Comparison of ENCODE assay signal across 14 cellular contexts in the genomic region with DNA sequence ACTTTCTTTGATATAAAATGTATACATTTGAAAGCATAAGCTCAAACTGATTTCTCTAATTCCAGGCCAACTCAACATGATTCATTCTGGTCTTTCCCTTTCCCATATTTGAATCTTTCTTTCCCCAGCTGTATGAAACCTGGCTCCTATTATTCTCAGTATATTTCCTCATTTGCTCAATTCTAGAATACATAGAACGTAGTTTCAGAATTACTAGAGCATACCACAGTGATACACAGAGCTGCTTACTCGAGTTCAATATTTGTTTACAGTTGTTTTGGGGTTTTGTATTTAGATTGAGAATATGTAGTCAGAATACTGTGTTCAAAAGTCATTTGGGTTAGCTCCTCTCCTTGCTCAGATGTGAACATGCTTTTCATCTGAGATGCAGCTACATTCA. TPM values are rescaled to one million over a fixed set of nuclear protein-coding genes. Genes with fewer than 3 reads are reported as not detected.
DNase-seq lines count a peak whose midpoint lies in the region; ATAC-seq and TF ChIP-seq lines count a peak whose summit lies in the region.
"Had no signal": no experiment of that assay in that cellular context is flagged by ENCODE, and none has a peak within 500 bp of the region (broad histone marks: within the 10 kb centered on the region; RNA-seq: fewer than 3 reads in every experiment).

No MANE protein-coding gene starts in this region.

- H3K36me3 Mint-ChIP-seq in activated naive CD4-positive, alpha-beta T cell treated with anti-CD3 and anti-CD28 coated beads, Interleukin-2, amount 50 U/mL, for 72 hours = peaks cover 0 to 38% of the 10 kb centered on the region in 2 donors
- H3K36me3 Mint-ChIP-seq in GM23338 (ENCODE audit: low read depth) = peaks cover 17% of the 10 kb centered on the region

- DNase-seq in activated naive CD4-positive, alpha-beta T cell treated with anti-CD3 and anti-CD28 coated beads, Interleukin-2, amount 50 U/mL, for 72 hours (ENCODE audit: low spot score in 2 of 2) = no peak
- DNase-seq in activated naive CD4-positive, alpha-beta T cell (lab: John Stamatoyannopoulos, UW) = no peak
- DNase-seq in stimulated activated naive CD8-positive, alpha-beta T cell treated with anti-CD3 and anti-CD28 coated beads, Interleukin-15, amount 100 ng/mL, for 72 hours = no peak
- DNase-seq in GM23338 (ENCODE audit: low spot score) (no peak), Ammon's horn (ENCODE audit: low spot score) (no peak), HEK293T (ENCODE audit: extremely low spot score) (no peak)
- DNase-seq: activated CD4-positive, alpha-beta T cell treated with anti-CD3 and anti-CD28 coated beads for 4 hours; activated naive CD8-positive, alpha-beta T cell treated with anti-CD3 and anti-CD28 coated beads for 36 hours; DMS153 had no signal

- H3K9me2 ChIP-seq in GM23338 (ENCODE audit: insufficient read depth) = no peaks in the 10 kb centered on the region

- CTCF ChIA-PET in HEK293T (lab: Yijun Ruan, JAX) = no interaction called here

- no peaks in the 10 kb centered on the region for H3K27me3 Mint-ChIP-seq in stimulated activated naive CD8-positive, alpha-beta T cell treated with anti-CD3 and anti-CD28 coated beads, Interleukin-15, amount 100 ng/mL, for 72 hours
- H3K27me3 Mint-ChIP-seq in GM23338 (ENCODE audit: insufficient read depth, low read depth, poor library complexity) = peaks cover 4% of the 10 kb centered on the region
- H3K27me3 Mint-ChIP-seq: activated naive CD8-positive, alpha-beta T cell treated with anti-CD3 and anti-CD28 coated beads for 36 hours had no signal

- peaks cover 24% of the 10 kb centered on the region for H3K4me1 ChIP-seq in GM23338 (ENCODE audit: insufficient read depth)

- H3K4me1 Mint-ChIP-seq in stimulated activated naive CD8-positive, alpha-beta T cell treated with anti-CD3 and anti-CD28 coated beads, Interleukin-15, amount 100 ng/mL, for 72 hours = peaks cover 52% of the 10 kb centered on the region
- H3K4me1 Mint-ChIP-seq in GM23338 = peaks cover 25% of the 10 kb centered on the region

- POLR2A ChIA-PET in HEK293T (lab: Yijun Ruan, JAX) = no interaction called here

- no peaks in the 10 kb centered on the region for H3K9me3 Mint-ChIP-seq in activated naive CD4-positive, alpha-beta T cell treated with anti-CD3 and anti-CD28 coated beads, Interleukin-2, amount 50 U/mL, for 72 hours
- no peaks in the 10 kb centered on the region for H3K9me3 Mint-ChIP-seq in stimulated activated naive CD8-positive, alpha-beta T cell treated with anti-CD3 and anti-CD28 coated beads, Interleukin-15, amount 100 ng/mL, for 72 hours
- H3K9me3 Mint-ChIP-seq in GM23338 = no peaks in the 10 kb centered on the region
- H3K9me3 Mint-ChIP-seq: activated naive CD8-positive, alpha-beta T cell treated with anti-CD3 and anti-CD28 coated beads for 36 hours had no signal

- H3K36me3 ChIP-seq in GM23338 (ENCODE audit: insufficient read depth) = no peaks in the 10 kb centered on the region; the same call in 1 of the 2 replicates
- H3K36me3 ChIP-seq: thoracic aorta had no signal

- no peak overlapping the region for H3K4me3 ChIP-seq in GM23338
- H3K4me3 ChIP-seq: thoracic aorta had no signal

- no peak overlapping the region for H3K4me3 Mint-ChIP-seq in stimulated activated naive CD8-positive, alpha-beta T cell treated with anti-CD3 and anti-CD28 coated beads, Interleukin-15, amount 100 ng/mL, for 72 hours
- no peak overlapping the region for H3K4me3 Mint-ChIP-seq in GM23338
- H3K4me3 Mint-ChIP-seq: activated naive CD8-positive, alpha-beta T cell treated with anti-CD3 and anti-CD28 coated beads for 36 hours had no signal

- no peak overlapping the region for H3K4me2 ChIP-seq in GM23338

- no peaks in the 10 kb centered on the region for H3K27me3 ChIP-seq in GM23338 (ENCODE audit: insufficient read depth)

- TF ChIP-seq CTCF in GM23338 (conservative IDR thresholded peaks at IDR 0.05; ENCODE audit: low read depth in 2 of 2) = no peak

- peak; percentile 18 to 80 for ATAC-seq in activated naive CD4-positive, alpha-beta T cell treated with anti-CD3 and anti-CD28 coated beads, Interleukin-2, amount 50 U/mL, for 72 hours
- ATAC-seq in GM21723 (IDR thresholded peaks at IDR 0.05; ENCODE audit: unreplicated experiment) (peak; percentile 83), HG03159 (IDR thresholded peaks at IDR 0.05; ENCODE audit: unreplicated experiment) (peak; percentile 50), GM23338 (no peak)
- peak; percentile 59 for ATAC-seq in stimulated activated naive CD8-positive, alpha-beta T cell treated with anti-CD3 and anti-CD28 coated beads, Interleukin-15, amount 100 ng/mL, for 72 hours
- ATAC-seq: SK-N-SH treated with all-trans-retinoic acid at 6 μM for 48 hours had no signal

- H2AFZ ChIP-seq in GM23338 = no peak overlapping the region

- H3K79me2 ChIP-seq in GM23338 (replicated peaks; ENCODE audit: insufficient read depth) = no peaks in the 10 kb centered on the region

- no peaks in the 10 kb centered on the region for H3F3A ChIP-seq in GM23338 (replicated peaks; ENCODE audit: low read depth)

- H4K20me1 ChIP-seq in GM23338 (replicated peaks; ENCODE audit: insufficient read depth) = no peaks in the 10 kb centered on the region

- no peak overlapping the region for H3K27ac ChIP-seq in GM23338 (ENCODE audit: low read depth)
- H3K27ac ChIP-seq: thoracic aorta had no signal

- H3K27ac Mint-ChIP-seq in activated naive CD4-positive, alpha-beta T cell treated with anti-CD3 and anti-CD28 coated beads, Interleukin-2, amount 50 U/mL, for 72 hours = peak overlapping the region in 1 of 2 donors; percentile 7
- H3K27ac Mint-ChIP-seq in stimulated activated naive CD8-positive, alpha-beta T cell treated with anti-CD3 and anti-CD28 coated beads, Interleukin-15, amount 100 ng/mL, for 72 hours = peak overlapping the region in 1 of 2 donors; percentile 9
- H3K27ac Mint-ChIP-seq in GM23338 = no peak overlapping the region; the same call in 1 of the 2 replicates
- H3K27ac Mint-ChIP-seq: activated naive CD8-positive, alpha-beta T cell treated with anti-CD3 and anti-CD28 coated beads for 36 hours had no signal

TF ChIP-seq in GM23338, 12 proteins besides CTCF, POLR2A, EP300 and RAD21 (continues in another document):
- TF ChIP-seq, protein P1, sequence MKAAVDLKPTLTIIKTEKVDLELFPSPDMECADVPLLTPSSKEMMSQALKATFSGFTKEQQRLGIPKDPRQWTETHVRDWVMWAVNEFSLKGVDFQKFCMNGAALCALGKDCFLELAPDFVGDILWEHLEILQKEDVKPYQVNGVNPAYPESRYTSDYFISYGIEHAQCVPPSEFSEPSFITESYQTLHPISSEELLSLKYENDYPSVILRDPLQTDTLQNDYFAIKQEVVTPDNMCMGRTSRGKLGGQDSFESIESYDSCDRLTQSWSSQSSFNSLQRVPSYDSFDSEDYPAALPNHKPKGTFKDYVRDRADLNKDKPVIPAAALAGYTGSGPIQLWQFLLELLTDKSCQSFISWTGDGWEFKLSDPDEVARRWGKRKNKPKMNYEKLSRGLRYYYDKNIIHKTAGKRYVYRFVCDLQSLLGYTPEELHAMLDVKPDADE (IDR thresholded peaks at IDR 0.05) = no peak
- TF ChIP-seq EZH2 (IDR thresholded peaks at IDR 0.05; ENCODE audit: low read depth, unreplicated experiment) = no peak
- no peak for TF ChIP-seq POLR2AphosphoS5 (IDR thresholded peaks at IDR 0.05; ENCODE audit: low read depth)
- no peak for TF ChIP-seq ZNF114 (CRISPR knock-in tag; IDR thresholded peaks at IDR 0.05)

TF ChIP-seq in HEK293T, 16 proteins besides CTCF, POLR2A, EP300 and RAD21:
- TF ChIP-seq FOXM1 (IDR thresholded peaks at IDR 0.05; ENCODE audit: borderline replicate concordance) (no peak), BHLHE40 (IDR thresholded peaks at IDR 0.05; ENCODE audit: borderline replicate concordance) (no peak), CTBP1 (IDR thresholded peaks at IDR 0.05; ENCODE audit: borderline replicate concordance) (no peak), NFRKB (IDR thresholded peaks at IDR 0.05) (no peak), ZNF384 (IDR thresholded peaks at IDR 0.05) (no peak), SUZ12 (IDR thresholded peaks at IDR 0.05) (no peak), FOXK2 (IDR thresholded peaks at IDR 0.05) (no peak), HDGF (IDR thresholded peaks at IDR 0.05; ENCODE audit: borderline replicate concordance) (no peak), LEF1 (IDR thresholded peaks at IDR 0.05; ENCODE audit: borderline replicate concordance) (no peak), SP1 (IDR thresholded peaks at IDR 0.05) (no peak)
- TF ChIP-seq, protein P2, sequence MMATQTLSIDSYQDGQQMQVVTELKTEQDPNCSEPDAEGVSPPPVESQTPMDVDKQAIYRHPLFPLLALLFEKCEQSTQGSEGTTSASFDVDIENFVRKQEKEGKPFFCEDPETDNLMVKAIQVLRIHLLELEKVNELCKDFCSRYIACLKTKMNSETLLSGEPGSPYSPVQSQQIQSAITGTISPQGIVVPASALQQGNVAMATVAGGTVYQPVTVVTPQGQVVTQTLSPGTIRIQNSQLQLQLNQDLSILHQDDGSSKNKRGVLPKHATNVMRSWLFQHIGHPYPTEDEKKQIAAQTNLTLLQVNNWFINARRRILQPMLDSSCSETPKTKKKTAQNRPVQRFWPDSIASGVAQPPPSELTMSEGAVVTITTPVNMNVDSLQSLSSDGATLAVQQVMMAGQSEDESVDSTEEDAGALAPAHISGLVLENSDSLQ (IDR thresholded peaks at IDR 0.05) = no peak

RNA-seq across cellular contexts. Expression of a gene that starts 43.0 kb away (rescaled TPM):
- 10 to 100 TPM in 1 of 2 donors, under 1 TPM in 1; 0.82 to 15.8 TPM for total RNA-seq in activated naive CD4-positive, alpha-beta T cell treated with anti-CD3 and anti-CD28 coated beads, Interleukin-2, amount 50 U/mL, for 72 hours
- total RNA-seq in GM23338 (2014; rRNA removed; shearing (Covaris generic)) = 7.3 and 25.4 TPM in 2 replicates
- polyA plus RNA-seq in GM23338 (2016; fragmentation: Nextera tagmentation; extraction: Ambion mirVana) = 3.8 and 5.6 TPM in 2 replicates
- polyA plus RNA-seq: AG04450 had no signal
